Comparison of ENCODE assay signal across 14 cellular contexts in the genomic region with DNA sequence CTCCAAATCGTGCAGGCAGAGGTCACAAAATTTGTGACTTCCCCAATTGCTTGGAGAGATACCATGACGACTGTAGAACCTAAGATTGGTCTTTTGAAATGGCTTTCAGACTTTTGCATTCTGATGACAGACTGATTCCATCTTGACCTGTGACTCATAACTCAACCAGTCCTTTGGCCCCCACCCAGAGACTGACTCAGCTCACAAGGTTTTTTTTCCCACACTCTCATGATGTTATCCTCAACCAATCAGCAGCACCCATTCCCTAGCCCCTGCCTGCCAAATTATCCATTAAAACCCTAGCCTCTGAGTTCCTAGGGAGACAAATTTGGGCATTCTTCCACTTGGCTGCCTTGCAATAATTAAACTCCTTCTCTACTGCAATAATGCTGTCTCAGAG.
DNase-seq lines count a peak whose midpoint lies in the region; ATAC-seq and TF ChIP-seq lines count a peak whose summit lies in the region.
"Had no signal": no experiment of that assay in that cellular context is flagged by ENCODE, and none has a peak within 500 bp of the region (broad histone marks: within the 10 kb centered on the region; RNA-seq: fewer than 3 reads in every experiment).

No MANE protein-coding gene starts in this region.

- H3K4me1 ChIP-seq in HEK293 (ENCODE audit: control insufficient read depth, insufficient read depth, low read length) (no peaks in the 10 kb centered on the region), PC-9 (replicated peaks; ENCODE audit: insufficient read depth) (no peaks in the 10 kb centered on the region)
- H3K4me1 ChIP-seq: neural progenitor cell had no signal

- H3K79me2 ChIP-seq in PC-9 (ENCODE audit: low read depth) = no peaks in the 10 kb centered on the region

- peaks cover 6% of the 10 kb centered on the region for H3K9me3 Mint-ChIP-seq in activated CD8-positive, alpha-beta memory T cell treated with anti-CD3 and anti-CD28 coated beads, Interleukin-2, amount 10 ng/mL, durations not matched to agents 7 days and 5 days (ENCODE audit: low read depth)
- H3K9me3 Mint-ChIP-seq: activated T-helper 17 cell treated with anti-CD3 and anti-CD28 coated beads, Interleukin-2, amount 50 U/mL, for 72 hours; central memory CD8-positive, alpha-beta T cell had no signal

- DNase-seq in PC-9 (peak; percentile 62 to 81), choroid plexus epithelial cell (ENCODE audit: low read depth) (peak; percentile 99), non-pigmented ciliary epithelial cell (ENCODE audit: low read depth) (peak; percentile 79), NCI-H146 (lab: John Stamatoyannopoulos, UW) (no peak), hypothalamus (lab: John Stamatoyannopoulos, UW) (no peak)
- DNase-seq in central memory CD4-positive, alpha-beta T cell = no peak
- DNase-seq in activated CD8-positive, alpha-beta memory T cell treated with anti-CD3 and anti-CD28 coated beads, Interleukin-2, amount 10 ng/mL, durations not matched to agents 7 days and 5 days = no peak
- DNase-seq: CD8-positive, alpha-beta T cell; NCI-H187 treated with DMSO at 0.1 percent for 48 hours; tibial artery had no signal

- no peaks in the 10 kb centered on the region for H3K27me3 ChIP-seq in PC-9 (ENCODE audit: insufficient read depth, low read depth)
- H3K27me3 ChIP-seq: neural progenitor cell, tibial artery had no signal

- H2AFZ ChIP-seq in PC-9 = no peak overlapping the region
- H2AFZ ChIP-seq: neural progenitor cell had no signal

- no peak overlapping the region for H3K4me3 Mint-ChIP-seq in activated CD8-positive, alpha-beta memory T cell treated with anti-CD3 and anti-CD28 coated beads, Interleukin-2, amount 10 ng/mL, durations not matched to agents 7 days and 5 days
- H3K4me3 Mint-ChIP-seq: activated T-helper 17 cell treated with anti-CD3 and anti-CD28 coated beads, Interleukin-2, amount 50 U/mL, for 72 hours; CD8-positive, alpha-beta T cell; central memory CD8-positive, alpha-beta T cell; neural progenitor cell had no signal

- H3K36me3 Mint-ChIP-seq in activated CD8-positive, alpha-beta memory T cell treated with anti-CD3 and anti-CD28 coated beads, Interleukin-2, amount 10 ng/mL, durations not matched to agents 7 days and 5 days = no peaks in the 10 kb centered on the region
- H3K36me3 Mint-ChIP-seq: CD8-positive, alpha-beta T cell; neural progenitor cell had no signal

- intact Hi-C loops in PC-9 (cut with micrococcal nuclease; ENCODE audit: unreplicated experiment) = no loop called here

- no peak overlapping the region for H3K27ac Mint-ChIP-seq in activated CD8-positive, alpha-beta memory T cell treated with anti-CD3 and anti-CD28 coated beads, Interleukin-2, amount 10 ng/mL, durations not matched to agents 7 days and 5 days
- H3K27ac Mint-ChIP-seq: activated T-helper 17 cell treated with anti-CD3 and anti-CD28 coated beads, Interleukin-2, amount 50 U/mL, for 72 hours; CD8-positive, alpha-beta T cell; neural progenitor cell had no signal

- POLR2A ChIA-PET in HEK293 (lab: Yijun Ruan, JAX) (interaction anchor here (0.6 kb wide), 1 partner anchor 599 kb away, joined by 3 read pairs; no protein-coding TSS in a partner anchor), PC-9 (lab: Charles Lee; ENCODE audit: unreplicated experiment) (no interaction called here)

- H3K4me1 Mint-ChIP-seq in activated CD8-positive, alpha-beta memory T cell treated with anti-CD3 and anti-CD28 coated beads, Interleukin-2, amount 10 ng/mL, durations not matched to agents 7 days and 5 days = no peaks in the 10 kb centered on the region
- H3K4me1 Mint-ChIP-seq: activated T-helper 17 cell treated with anti-CD3 and anti-CD28 coated beads, Interleukin-2, amount 50 U/mL, for 72 hours; central memory CD8-positive, alpha-beta T cell; neural progenitor cell had no signal

- CTCF ChIA-PET in HEK293 (lab: Yijun Ruan, JAX) (interaction anchor here (0.7 to 1.0 kb wide), 2 partner anchors 8 to 1001 kb away, joined by 3 read pairs; no protein-coding TSS in a partner anchor), PC-9 (lab: Charles Lee) (no interaction called here)
- CTCF ChIA-PET in activated CD8-positive, alpha-beta memory T cell treated with anti-CD3 and anti-CD28 coated beads, Interleukin-2, amount 10 ng/mL, durations not matched to agents 7 days and 5 days (lab: Charles Lee) = no interaction called here

- no peak overlapping the region for H3K4me3 ChIP-seq in HEK293 (ENCODE audit: low read depth, low read length)
- no peak overlapping the region for H3K4me3 ChIP-seq in PC-9
- H3K4me3 ChIP-seq in choroid plexus epithelial cell (ENCODE audit: low read depth, low read length) = no peak overlapping the region
- H3K4me3 ChIP-seq: neural progenitor cell, tibial artery had no signal

- H4K20me1 ChIP-seq in PC-9 (ENCODE audit: insufficient read depth) = no peaks in the 10 kb centered on the region

- H3K36me3 ChIP-seq in HEK293 (ENCODE audit: control insufficient read depth in 2 of 2, insufficient read depth in 1 of 2, low read length in 2 of 2) (no peaks in the 10 kb centered on the region), PC-9 (ENCODE audit: low read depth) (no peaks in the 10 kb centered on the region)
- H3K36me3 ChIP-seq: neural progenitor cell, tibial artery had no signal

- no peaks in the 10 kb centered on the region; the same call in 1 of the 2 replicates for H3K9me3 ChIP-seq in HEK293 (ENCODE audit: control insufficient read depth, insufficient read depth, low read depth, low read length)
- H3K9me3 ChIP-seq in PC-9 (ENCODE audit: insufficient read depth, low read depth) = 0 out of 2 replicates have a peak, but pooled peaks cover 8% of the 10 kb centered on the region

- H3F3A ChIP-seq in PC-9 (ENCODE audit: insufficient read depth, low read depth) = no peaks in the 10 kb centered on the region

- no TSS peak for BruUV-seq in PC-9 (replicated peaks; lab: Mats Ljungman, UMichigan)

- no peak overlapping the region for H3K4me2 ChIP-seq in PC-9
- H3K4me2 ChIP-seq: neural progenitor cell had no signal

- H3K27ac ChIP-seq in HEK293 (ENCODE audit: extremely low read depth, low read depth, low read length) (no peak overlapping the region), PC-9 (no peak overlapping the region)
- H3K27ac ChIP-seq: neural progenitor cell, tibial artery had no signal

- ATAC-seq in activated CD8-positive, alpha-beta memory T cell treated with anti-CD3 and anti-CD28 coated beads, Interleukin-2, amount 10 ng/mL, durations not matched to agents 7 days and 5 days = no peak
- ATAC-seq: activated T-helper 17 cell treated with anti-CD3 and anti-CD28 coated beads, Interleukin-2, amount 50 U/mL, for 72 hours; CD8-positive, alpha-beta T cell had no signal

- H3K27me3 Mint-ChIP-seq in activated CD8-positive, alpha-beta memory T cell treated with anti-CD3 and anti-CD28 coated beads, Interleukin-2, amount 10 ng/mL, durations not matched to agents 7 days and 5 days = no peaks in the 10 kb centered on the region
- H3K27me3 Mint-ChIP-seq: activated T-helper 17 cell treated with anti-CD3 and anti-CD28 coated beads, Interleukin-2, amount 50 U/mL, for 72 hours; central memory CD8-positive, alpha-beta T cell had no signal

- TF ChIP-seq CTCF in HEK293 (tag by site-specific recombination; IDR thresholded peaks at IDR 0.05) (no peak), PC-9 (conservative IDR thresholded peaks at IDR 0.05) (no peak), choroid plexus epithelial cell (conservative IDR thresholded peaks at IDR 0.05; ENCODE audit: low read depth, low read length) (no peak)

- no peaks in the 10 kb centered on the region for H3K9me2 ChIP-seq in PC-9 (ENCODE audit: insufficient read depth)

TF ChIP-seq in HEK293, 187 proteins besides CTCF, POLR2A, EP300 and RAD21:
- TF ChIP-seq ZNF24 (tag by site-specific recombination; IDR thresholded peaks at IDR 0.05) (no peak), SETDB1 (IDR thresholded peaks at IDR 0.05; ENCODE audit: insufficient read length, low read length) (peak; percentile 58)

Comparison
In these comparisons a context has a peak if more than half of its experiments do, and no peak if none do; other contexts are left out.
1. DNase-seq: peak in PC-9 (2 of 2), choroid plexus epithelial cell (single experiment) and non-pigmented ciliary epithelial cell (single experiment); none in NCI-H146 (single experiment), central memory CD4-positive, alpha-beta T cell (single experiment), hypothalamus (0 of 51) and activated CD8-positive, alpha-beta memory T cell treated with anti-CD3 and anti-CD28 coated beads, Interleukin-2, amount 10 ng/mL, durations not matched to agents 7 days and 5 days (single experiment).